8 cellular contexts compared by ENCODE assay signal in the genomic region with DNA sequence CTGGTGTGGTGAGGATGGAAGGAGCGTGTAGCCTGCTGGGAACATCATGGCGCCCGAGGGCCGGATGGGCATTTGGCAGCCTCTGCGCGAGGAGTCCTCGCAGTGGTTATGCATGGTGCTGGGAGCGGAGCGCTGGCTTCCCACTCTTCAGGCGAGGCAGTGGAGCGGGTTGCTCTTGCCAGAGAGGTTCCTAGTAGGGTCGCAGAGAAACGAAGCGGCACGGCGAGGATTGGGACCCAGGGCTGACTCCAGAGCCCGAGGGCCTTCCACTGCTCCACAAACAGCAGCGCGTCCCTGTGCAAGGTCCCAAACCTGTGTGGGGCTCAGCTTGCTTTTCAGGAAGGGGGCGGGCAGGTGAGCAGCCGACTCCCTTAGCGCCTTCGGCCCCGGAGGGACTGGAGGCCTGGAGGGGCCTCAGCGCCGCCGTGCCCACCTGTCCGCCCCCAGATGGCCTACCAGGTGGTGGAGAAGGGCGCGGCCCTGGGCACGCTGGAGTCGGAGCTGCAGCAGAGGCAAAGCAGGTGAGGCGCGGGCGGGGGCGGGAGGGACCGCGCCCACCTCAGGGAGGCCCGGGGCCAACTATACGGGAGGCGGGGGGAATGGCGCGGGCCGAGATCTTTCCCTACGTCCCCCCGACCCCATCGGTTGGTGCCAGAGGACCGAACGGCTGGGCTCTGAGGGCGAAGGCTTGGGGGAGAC. TPM values are rescaled to one million over a fixed set of nuclear protein-coding genes. Genes with fewer than 3 reads are reported as not detected.
DNase-seq lines count a peak whose midpoint lies in the region; ATAC-seq, FAIRE-seq and TF ChIP-seq lines count a peak whose summit lies in the region.

No MANE protein-coding gene starts in this region.

- H3K79me2 ChIP-seq in Karpas-422 (ENCODE audit: low read length), result no peaks in the 10 kb centered on the region

- no peaks in the 10 kb centered on the region for H3K9me3 ChIP-seq in Karpas-422 (ENCODE audit: low read length)
- no peaks in the 10 kb centered on the region for H3K9me3 ChIP-seq in muscle layer of duodenum (ENCODE audit: control insufficient read depth in 1 of 2, low read length in 2 of 2)

- H4K20me1 ChIP-seq in Karpas-422 (ENCODE audit: insufficient read depth, low read depth, low read length), result no peaks in the 10 kb centered on the region

- TF ChIP-seq CTCF in AG04449 (IDR thresholded peaks at IDR 0.05; ENCODE audit: insufficient read depth, low read length, missing control alignments), result no peak
- TF ChIP-seq CTCF in coronary artery (IDR thresholded peaks at IDR 0.05), result no peak
- no peak for TF ChIP-seq CTCF in D721Med (IDR thresholded peaks at IDR 0.05; ENCODE audit: insufficient read depth, missing control alignments)

- no peak overlapping the region for H2AFZ ChIP-seq in Karpas-422 (ENCODE audit: low read length)

- DNase-seq in AG04449 (ENCODE audit: low read depth, low spot score) (no peak), Karpas-422 (no peak), coronary artery (ENCODE audit: low spot score) (no peak), posterior vena cava (ENCODE audit: low spot score) (no peak), D721Med (ENCODE audit: insufficient read length, low spot score) (no peak)

- H3K9me2 ChIP-seq in Karpas-422 (replicated peaks; ENCODE audit: insufficient read depth, low read length), result no peaks in the 10 kb centered on the region

- H3K4me3 ChIP-seq in AG04449 (ENCODE audit: low read depth, low read length) (peak overlapping the region; percentile 67), Karpas-422 (ENCODE audit: low read length) (peak overlapping the region; percentile 50; the same call in 1 of the 2 replicates), coronary artery (peak overlapping the region; percentile 70), muscle layer of duodenum (ENCODE audit: low read depth in 1 of 2, low read length in 2 of 2) (peak overlapping the region; percentile 48 to 75)

- CTCF ChIA-PET in AG04449 (lab: Yijun Ruan, JAX), result interaction anchor here (3.2 to 4.9 kb wide), 2 partner anchors 9 to 97 kb away, joined by 13 to 32 read pairs; no protein-coding TSS in a partner anchor

- H3K4me1 ChIP-seq in Karpas-422 (ENCODE audit: low read length), result peaks cover 31% of the 10 kb centered on the region
- peaks cover under 1 to 16% of the 10 kb centered on the region in 2 donors for H3K4me1 ChIP-seq in muscle layer of duodenum (ENCODE audit: control insufficient read depth in 1 of 2, insufficient read depth in 2 of 2, low read length in 2 of 2)

- POLR2A ChIA-PET in AG04449 (lab: Yijun Ruan, JAX), result no interaction called here

- H3K36me3 ChIP-seq in Karpas-422 (ENCODE audit: insufficient read depth, low read length), result no peaks in the 10 kb centered on the region
- H3K36me3 ChIP-seq in muscle layer of duodenum (ENCODE audit: control insufficient read depth in 1 of 2, insufficient read depth in 2 of 2, low read length in 2 of 2), result peaks cover 10 to 21% of the 10 kb centered on the region in 2 donors

- peak overlapping the region; percentile 70 for H3K9ac ChIP-seq in Karpas-422 (ENCODE audit: low read length)

- H3K27ac ChIP-seq in Karpas-422 (ENCODE audit: low read length) (no peak overlapping the region), coronary artery (peak overlapping the region; percentile 63 to 82), muscle layer of duodenum (ENCODE audit: low read length) (no peak overlapping the region)

- no peaks in the 10 kb centered on the region for H3K27me3 ChIP-seq in Karpas-422 (ENCODE audit: low read length)
- H3K27me3 ChIP-seq in muscle layer of duodenum (ENCODE audit: low read depth, low read length), result no peaks in the 10 kb centered on the region

- no peak for FAIRE-seq in D721Med (lab: Jason Lieb, UNC)

- no peak for ATAC-seq in HG03521 (IDR thresholded peaks at IDR 0.05; ENCODE audit: unreplicated experiment)
- ATAC-seq in HG03342 (IDR thresholded peaks at IDR 0.05; ENCODE audit: unreplicated experiment), result no peak

- intact Hi-C loops in posterior vena cava (cut with DNase I), result loop anchor here in 1 of 2 donors (10.0 kb wide), 2 partner anchors 323 to 423 kb away; a partner anchor contains a TSS

- peak overlapping the region; percentile 58 for H3K4me2 ChIP-seq in Karpas-422 (ENCODE audit: low read depth, low read length, poor library complexity, severe bottlenecking)

RNA-seq across cellular contexts. Expression of a gene that starts 7.2 kb away (rescaled TPM):
- 14.8 and 20.2 TPM in 2 replicates for total RNA-seq in Karpas-422 (2014; rRNA removed; shearing (Covaris generic); ENCODE audit: low replicate concordance)
- 10 to 100 TPM; 13.5 to 17.6 TPM for total RNA-seq in posterior vena cava

RNA-seq across cellular contexts. Expression of a gene that starts 27.5 kb away (rescaled TPM):
- total RNA-seq in Karpas-422 (2014; rRNA removed; shearing (Covaris generic); ENCODE audit: low replicate concordance), result 4.3 and 4.7 TPM in 2 replicates
- 10 to 100 TPM; 20.4 to 22.1 TPM for total RNA-seq in posterior vena cava

Comparison
In these comparisons a context has a peak if more than half of its experiments do, and no peak if none do; other contexts are left out.
1. H3K27ac ChIP-seq: peak in coronary artery (2 of 2); none in Karpas-422 (single experiment) and muscle layer of duodenum (single experiment).
2. Peak in every context shown above with its lines, with median percentiles within 50 percentile points of each other: H3K4me3 ChIP-seq.